10 cellular contexts compared by ENCODE assay signal in genomic region chr7:20786421-20786778, GRCh38. TPM values are rescaled to one million over a fixed set of nuclear protein-coding genes. Genes with fewer than 3 reads are reported as not detected.
DNase-seq lines count a peak whose midpoint lies in the region; FAIRE-seq and TF ChIP-seq lines count a peak whose summit lies in the region.
"Had no signal": no experiment of that assay in that cellular context is flagged by ENCODE, and none has a peak within 500 bp of the region (broad histone marks: within the 10 kb centered on the region; RNA-seq: fewer than 3 reads in every experiment).

No MANE protein-coding gene starts in this region.

- intact Hi-C loops in endothelial cell of umbilical vein (cut with micrococcal nuclease), result loop anchor here (2.0 to 10.0 kb wide), 4 partner anchors 531 to 1718 kb away; partner anchors contain the start of genes CDCA7L and STEAP1B

- no peaks in the 10 kb centered on the region for H3K9me1 ChIP-seq in endothelial cell of umbilical vein (replicated peaks; ENCODE audit: control insufficient read depth, extremely low read depth, insufficient read depth, low read length)

- H3K4me3 ChIP-seq in NT2/D1 (ENCODE audit: insufficient read length, low read depth) (peak overlapping the region; percentile 56), endothelial cell of umbilical vein (replicated peaks in 1 of 3; ENCODE audit: insufficient read depth in 1 of 3, low read depth in 1 of 3, low read length in 3 of 3) (peak overlapping the region; percentile 23 to 66 (median 38))

- H3K4me1 Mint-ChIP-seq in progenitor cell of endocrine pancreas (ENCODE audit: low read depth), result peaks cover 18% of the 10 kb centered on the region

- no peaks in the 10 kb centered on the region for H4K20me1 ChIP-seq in endothelial cell of umbilical vein (replicated peaks; ENCODE audit: control insufficient read depth, extremely low read depth, insufficient read depth, low read length)

- H3K79me2 ChIP-seq in endothelial cell of umbilical vein (ENCODE audit: control insufficient read depth, insufficient read depth, low read length), result no peaks in the 10 kb centered on the region
- H3K79me2 ChIP-seq: parathyroid adenoma had no signal

- no peaks in the 10 kb centered on the region for H3K9me3 ChIP-seq in NT2/D1 (ENCODE audit: insufficient read depth, low read length)
- no peaks in the 10 kb centered on the region for H3K9me3 ChIP-seq in endothelial cell of umbilical vein (replicated peaks; ENCODE audit: control insufficient read depth, insufficient read depth, low read length)

- H3K9ac ChIP-seq in NT2/D1 (ENCODE audit: insufficient read length, low read depth), result peak overlapping the region; percentile 42
- peak overlapping the region; percentile 0 for H3K9ac ChIP-seq in endothelial cell of umbilical vein (replicated peaks; ENCODE audit: extremely low read depth, insufficient read depth, low read length)
- H3K9ac ChIP-seq: parathyroid adenoma had no signal

- peak overlapping the region; percentile 76 for H3K4me3 Mint-ChIP-seq in progenitor cell of endocrine pancreas (ENCODE audit: low read depth)

- H2AFZ ChIP-seq in endothelial cell of umbilical vein (ENCODE audit: low read depth, low read length), result no peak overlapping the region
- H2AFZ ChIP-seq: parathyroid adenoma had no signal

- peak; percentile 41 for DNase-seq in DMS 273 (lab: John Stamatoyannopoulos, UW; ENCODE audit: unreplicated experiment)
- no peak for DNase-seq in DMS 273 treated with DMSO at 0.1 percent for 48 hours (lab: John Stamatoyannopoulos, UW)
- DNase-seq in NT2/D1 (ENCODE audit: low read depth, low spot score), result no peak
- no peak for DNase-seq in endothelial cell of umbilical vein (ENCODE audit: low read depth, low spot score)
- no peak for DNase-seq in progenitor cell of endocrine pancreas (ENCODE audit: low spot score, unreplicated experiment)
- no peak for DNase-seq in SKM-1 treated with dmso at 0.1 percent for 144 hours (lab: John Stamatoyannopoulos, UW; ENCODE audit: unreplicated experiment)
- DNase-seq in NCI-H446 treated with DMSO at 0.1 percent for 48 hours (lab: John Stamatoyannopoulos, UW), result no peak
- no peak for DNase-seq in hepatic stellate cell (ENCODE audit: low spot score)

- no peaks in the 10 kb centered on the region for H3K36me3 Mint-ChIP-seq in progenitor cell of endocrine pancreas (ENCODE audit: insufficient read depth)

- H3K27me3 ChIP-seq in NT2/D1 (ENCODE audit: insufficient read depth, insufficient read length) (peaks cover 81% of the 10 kb centered on the region), endothelial cell of umbilical vein (ENCODE audit: control insufficient read depth in 2 of 2, insufficient read depth in 2 of 2, low read length in 2 of 2) (peaks cover 71 to 97% of the 10 kb centered on the region in 2 experiments)

- no peak overlapping the region for H3K27ac ChIP-seq in endothelial cell of umbilical vein (ENCODE audit: insufficient read depth, low read depth, low read length)
- H3K27ac ChIP-seq: parathyroid adenoma had no signal

- no peak for TF ChIP-seq CTCF in endothelial cell of umbilical vein (IDR thresholded peaks at IDR 0.05; ENCODE audit: extremely low read depth in 1 of 2, insufficient read depth in 1 of 2, low read depth in 1 of 2, low read length in 2 of 2)
- TF ChIP-seq CTCF in progenitor cell of endocrine pancreas (IDR thresholded peaks at IDR 0.05; ENCODE audit: unreplicated experiment), result no peak

- CTCF ChIA-PET in endothelial cell of umbilical vein (lab: Charles Lee), result interaction anchor here (0.8 to 1.6 kb wide), 2 partner anchors 467 to 1077 kb away, joined by 3 to 5 read pairs; partner anchors contain the start of gene POLR1F

- dilution Hi-C loops in endothelial cell of umbilical vein (cut with MboI; ENCODE audit: extremely low pct_ligation_motif_present, low sequenced_read_pairs), result no loop called here

- H3K4me2 ChIP-seq in endothelial cell of umbilical vein (ENCODE audit: insufficient read depth, low read length), result peak overlapping the region; percentile 81

- POLR2A ChIA-PET in endothelial cell of umbilical vein (lab: Charles Lee), result no interaction called here

- no peaks in the 10 kb centered on the region for H3K9me3 Mint-ChIP-seq in progenitor cell of endocrine pancreas (ENCODE audit: low read depth)

- no peak for TF ChIP-seq POLR2A in endothelial cell of umbilical vein (IDR thresholded peaks at IDR 0.05; ENCODE audit: low read depth, low read length)

- H3K27me3 Mint-ChIP-seq in progenitor cell of endocrine pancreas, result peaks cover 84% of the 10 kb centered on the region

- BruUV-seq in endothelial cell of umbilical vein (replicated peaks; lab: Mats Ljungman, UMichigan), result no TSS peak

- peak overlapping the region; percentile 25 for H3K27ac Mint-ChIP-seq in progenitor cell of endocrine pancreas

- H3K4me1 ChIP-seq in NT2/D1 (ENCODE audit: insufficient read depth, insufficient read length), result no peaks in the 10 kb centered on the region
- H3K4me1 ChIP-seq in endothelial cell of umbilical vein (ENCODE audit: control insufficient read depth, extremely low read depth, insufficient read depth, low read length), result peaks cover 19% of the 10 kb centered on the region
- H3K4me1 ChIP-seq: parathyroid adenoma had no signal

- H3K36me3 ChIP-seq in NT2/D1 (ENCODE audit: insufficient read depth, insufficient read length, low read length) (no peaks in the 10 kb centered on the region), endothelial cell of umbilical vein (ENCODE audit: control insufficient read depth in 2 of 2, extremely low read depth in 1 of 2, insufficient read depth in 2 of 2, low read length in 2 of 2) (no peaks in the 10 kb centered on the region)

- no peak for FAIRE-seq in endothelial cell of umbilical vein (lab: Jason Lieb, UNC)
- FAIRE-seq: A204.1 had no signal

TF ChIP-seq in endothelial cell of umbilical vein, 7 proteins besides CTCF, POLR2A, EP300 and RAD21:
- no peak for TF ChIP-seq JUN (IDR thresholded peaks at IDR 0.05; ENCODE audit: borderline replicate concordance, insufficient read depth, insufficient read length, low read depth)
- TF ChIP-seq FOS (IDR thresholded peaks at IDR 0.05; ENCODE audit: borderline replicate concordance, insufficient read depth, low read length), result no peak
TF ChIP-seq in endothelial cell of umbilical vein: peak in this region for 0.

RNA-seq across cellular contexts. Expression of gene SP8, which starts 0.3 kb away (rescaled TPM):
- total RNA-seq in endothelial cell of umbilical vein (0.38 and 2.5 TPM in 2 replicates), progenitor cell of endocrine pancreas (1.1 and 2.1 TPM in 2 replicates)
- 0.92 and 1.1 TPM in 2 replicates for polyA plus RNA-seq in endothelial cell of umbilical vein
- polyA plus RNA-seq in endothelial cell of umbilical vein (2011; cell fraction: cytosol; rRNA removed), result 0.36 and 0.47 TPM in 2 replicates
- polyA plus RNA-seq in endothelial cell of umbilical vein (2011; cell fraction: nucleus; rRNA removed), result 0.41 and 0.54 TPM in 2 replicates
- 0.15 TPM in 1 of 2 replicates, not detected in the other for polyA plus RNA-seq in endothelial cell of umbilical vein (2012)
- 0.68 and 0.96 TPM in 2 replicates for polyA minus RNA-seq in endothelial cell of umbilical vein
- polyA minus RNA-seq in endothelial cell of umbilical vein (2011; cell fraction: cytosol; rRNA and poly(A)+ RNA removed), result not detected
- 0.38 and 0.72 TPM in 2 replicates for polyA minus RNA-seq in endothelial cell of umbilical vein (2011; cell fraction: nucleus; rRNA and poly(A)+ RNA removed)
